ENCODE assay signal across 14 cellular contexts in genomic region chr4:184937745-184938144, GRCh38.
DNase-seq lines count a peak whose midpoint lies in the region; ATAC-seq and TF ChIP-seq lines count a peak whose summit lies in the region.
"Had no signal": no experiment of that assay in that cellular context is flagged by ENCODE, and none has a peak within 500 bp of the region (broad histone marks: within the 10 kb centered on the region; RNA-seq: fewer than 3 reads in every experiment).

No MANE protein-coding gene starts in this region.

- no peak for ATAC-seq in HG03280 (IDR thresholded peaks at IDR 0.05; ENCODE audit: unreplicated experiment)
- no peak for ATAC-seq in HG02759 (IDR thresholded peaks at IDR 0.05; ENCODE audit: unreplicated experiment)
- no peak for ATAC-seq in HG02642 (IDR thresholded peaks at IDR 0.05; ENCODE audit: poor library complexity, unreplicated experiment)
- no peak for ATAC-seq in GM18907 (IDR thresholded peaks at IDR 0.05; ENCODE audit: unreplicated experiment)
- ATAC-seq: activated T-cell treated with anti-CD3 and anti-CD28 coated beads, Interleukin-2, amount 50 U/mL, for 72 hours had no signal

- TF ChIP-seq CTCF in VCaP (conservative IDR thresholded peaks at IDR 0.05) = no peak

- DNase-seq in DMS153 treated with DMSO at 0.1 percent for 48 hours (lab: John Stamatoyannopoulos, UW; ENCODE audit: unreplicated experiment) (peak; percentile 11), NCI-H1092 treated with DMSO at 0.1 percent for 48 hours (lab: John Stamatoyannopoulos, UW) (peak; percentile 66), medulla oblongata (ENCODE audit: extremely low spot score) (peak; percentile 14)
- DNase-seq: activated CD4-positive, alpha-beta T cell treated with anti-CD3 and anti-CD28 coated beads, Interleukin-2, amount 50 U/mL, for 4 hours; activated T-cell treated with anti-CD3 and anti-CD28 coated beads, Interleukin-2, amount 50 U/mL, for 72 hours; cerebellar nuclear complex; DMS79 treated with DMSO at 0.1 percent for 48 hours; NCI-H2081 treated with DMSO at 0.1 percent for 48 hours; substantia nigra had no signal

- H3K27ac ChIP-seq in VCaP = peak overlapping the region; percentile 70

Comparison
In these comparisons a context has a peak if more than half of its experiments do, and no peak if none do; other contexts are left out.
1. DNase-seq: peak in every context shown above with its lines; median percentile 66 in NCI-H1092 treated with DMSO at 0.1 percent for 48 hours; 14 in medulla oblongata; 11 in DMS153 treated with DMSO at 0.1 percent for 48 hours.